ENCODE assay signal across 8 cellular contexts in genomic region chr12:29782285-29782820, GRCh38. TPM values are rescaled to one million over a fixed set of nuclear protein-coding genes. Genes with fewer than 3 reads are reported as not detected.
DNase-seq lines count a peak whose midpoint lies in the region; ATAC-seq, FAIRE-seq and TF ChIP-seq lines count a peak whose summit lies in the region.

No MANE protein-coding gene starts in this region.

- no peak for TF ChIP-seq EP300 in K562 (IDR thresholded peaks at IDR 0.05; ENCODE audit: low read length)

- no peaks in the 10 kb centered on the region for H4K20me1 ChIP-seq in K562 (replicated peaks; ENCODE audit: control insufficient read depth, insufficient read depth, low read length)

- CTCF ChIA-PET in K562 (lab: Yijun Ruan, JAX; ENCODE audit: low intra/inter-chr PET ratio): no interaction called here

- H3K9me3 ChIP-seq in K562 (replicated peaks; ENCODE audit: control insufficient read depth, insufficient read depth, low read depth, low read length): no peaks in the 10 kb centered on the region

- BruUV-seq in K562 (replicated peaks; lab: Mats Ljungman, UMichigan): no TSS peak

- H3K9me1 ChIP-seq in K562 (ENCODE audit: control insufficient read depth, insufficient read depth, low read length): no peaks in the 10 kb centered on the region

- no peak overlapping the region for H3K4me2 ChIP-seq in K562 (ENCODE audit: insufficient read depth, low read length)

- H3K27ac ChIP-seq in K562 (ENCODE audit: extremely low read depth, low read depth, low read length) (no peak overlapping the region), substantia nigra (ENCODE audit: low read depth, low read length, poor library complexity, severe bottlenecking) (peak overlapping the region; percentile 61)

- H3K4me1 ChIP-seq in K562 (replicated peaks in 1 of 2; ENCODE audit: control insufficient read depth in 2 of 2, insufficient read depth in 2 of 2, low read length in 2 of 2): no peaks in the 10 kb centered on the region

- WGBS in K562 (ENCODE audit: insufficient coverage, low coverage, missing lambda C conversion rate): 2% methylated on average over 16 of the region's 16 CpGs

- no peak for FAIRE-seq in K562 (lab: Jason Lieb, UNC)

- TF ChIP-seq POLR2A in K562 (conservative IDR thresholded peaks at IDR 0.05): no peak

- TF ChIP-seq CTCF in K562 (IDR thresholded peaks at IDR 0.05 in 2 of 3, conservative IDR thresholded peaks at IDR 0.05 in 1 of 3; ENCODE audit: insufficient read depth in 2 of 3, low read depth in 1 of 3, low read length in 3 of 3): no peak

- DNase-seq in HCEC 1CT (peak; percentile 89), NCI-H1092 (lab: John Stamatoyannopoulos, UW) (peak; percentile 6), K562 (ENCODE audit: extremely low read depth in 1 of 4, low spot score in 3 of 4) (no peak), kidney glomerular epithelial cell (lab: John Stamatoyannopoulos, UW) (peak; percentile 4), substantia nigra (lab: John Stamatoyannopoulos, UW) (peak in 2 of 49 donors; percentile 1 to 46), T-helper 9 cell (no peak)
- DNase-seq in activated naive CD4-positive, alpha-beta T cell treated with Interleukin-2 at 50 U/mL for 16 hours: no peak

- no peak overlapping the region for H3K9ac ChIP-seq in K562 (ENCODE audit: insufficient read depth in 1 of 2, low read depth in 2 of 2, low read length in 2 of 2)

- ATAC-seq in GM18858 (IDR thresholded peaks at IDR 0.05; ENCODE audit: unreplicated experiment) (peak; percentile 85), K562 (no peak)

- no peak overlapping the region for H2AFZ ChIP-seq in K562 (ENCODE audit: low read depth, low read length)

- in situ Hi-C loops in K562 (cut with MboI): no loop called here

- no peaks in the 10 kb centered on the region for H3K27me3 ChIP-seq in K562 (ENCODE audit: control insufficient read depth in 2 of 2, insufficient read depth in 2 of 2, low read length in 2 of 2)

- no peaks in the 10 kb centered on the region for H3K79me2 ChIP-seq in K562 (ENCODE audit: control insufficient read depth, insufficient read depth, low read length)

- no peak for TF ChIP-seq RAD21 in K562 (CRISPR knock-in tag; conservative IDR thresholded peaks at IDR 0.05 in 1 of 2, IDR thresholded peaks at IDR 0.05 in 1 of 2)

- POLR2A ChIA-PET in K562 (lab: Yijun Ruan, JAX): interaction anchor here (0.5 kb wide), 1 partner anchor 91 kb away, joined by 3 read pairs; no protein-coding TSS in a partner anchor

- intact Hi-C loops in K562 (cut with micrococcal nuclease): no loop called here

- no peaks in the 10 kb centered on the region for H3K36me3 ChIP-seq in K562 (ENCODE audit: control insufficient read depth, insufficient read depth, low read length)

- no peak overlapping the region for H3K4me3 ChIP-seq in K562

TF ChIP-seq in K562, 482 proteins besides CTCF, POLR2A, EP300 and RAD21:
- TF ChIP-seq ZNF395 (CRISPR knock-in tag; IDR thresholded peaks at IDR 0.05) (no peak), EP400 (IDR thresholded peaks at IDR 0.05) (no peak), MAFG (tag; conservative IDR thresholded peaks at IDR 0.05) (0 out of 2 replicates have a peak, but pooled peaks have one; percentile 8), ZNF165 (CRISPR knock-in tag; IDR thresholded peaks at IDR 0.05; ENCODE audit: borderline replicate concordance) (no peak), NBN (IDR thresholded peaks at IDR 0.05; ENCODE audit: low read depth) (no peak), ZNF316 (IDR thresholded peaks at IDR 0.05) (peak; percentile 3; the same call in 1 of the 2 replicates), NFE2 (IDR thresholded peaks at IDR 0.05; ENCODE audit: low read depth) (0 out of 2 replicates have a peak, but pooled peaks have one; percentile 9), KHSRP (IDR thresholded peaks at IDR 0.05) (no peak), RUNX1 (IDR thresholded peaks at IDR 0.05; ENCODE audit: low read depth) (no peak), SIN3A (IDR thresholded peaks at IDR 0.05; ENCODE audit: borderline replicate concordance in 2 of 2, control insufficient read depth in 1 of 2, low read depth in 2 of 2, low read length in 2 of 2) (no peak), PHB (CRISPR knock-in tag; IDR thresholded peaks at IDR 0.05) (no peak), ADNP (tag; IDR thresholded peaks at IDR 0.05) (no peak), NR4A1 (CRISPR knock-in tag; IDR thresholded peaks at IDR 0.05) (no peak), NR4A1 (tag; IDR thresholded peaks at IDR 0.05) (no peak)

RNA-seq across cellular contexts. Expression of gene TMTC1, which starts 1.4 kb away (rescaled TPM):
- not detected in 2 replicates for total RNA-seq in K562 (2011; cell fraction: chromatin; rRNA removed; ENCODE audit: low replicate concordance)
- total RNA-seq in K562 (2011; cell fraction: nucleolus; rRNA removed): not detected in 2 replicates
- total RNA-seq in K562 (2011; cell fraction: nucleoplasm; rRNA removed): not detected in 2 replicates
- total RNA-seq in K562 (2014; rRNA removed) (0.18 TPM in 1 of 2 replicates, not detected in the other), K562 (2014; rRNA removed; fragmentation: Illumina TruSeq; extraction: Trizol) (0.04 TPM in 1 of 2 replicates, not detected in the other), K562 (2015; rRNA removed; fragmentation: Illumina TruSeq; extraction: Trizol) (under 0.01 TPM in 1 of 2 replicates, not detected in the other), K562 (2021) (0.13 and 0.16 TPM in 2 replicates)
- polyA plus RNA-seq in K562 (2011; rRNA removed) (0.01 and 0.04 TPM in 2 replicates), K562 (2014; fragmentation: Illumina TruSeq; extraction: Trizol) (0.07 TPM in 1 of 2 replicates, not detected in the other), K562 (2014; fragmentation: Nextera tagmentation; extraction: Ambion mirVana) (under 1 TPM in 1 of 2 experiments, not detected in 1; 0.06 TPM), K562 (2014; rRNA removed) (not detected in 2 replicates)
- 0.01 TPM in 1 of 2 replicates, not detected in the other for polyA plus RNA-seq in K562 (2011; cell fraction: cytosol; rRNA removed)
- polyA plus RNA-seq in K562 (2011; cell fraction: nucleus; rRNA removed): not detected in 2 replicates
- polyA plus RNA-seq in K562 (2012): 0.69 TPM in 1 of 2 replicates, not detected in the other
- polyA minus RNA-seq in K562 (2011; rRNA and poly(A)+ RNA removed): 0.42 TPM in 1 of 2 replicates, not detected in the other
- not detected in 2 replicates for polyA minus RNA-seq in K562 (2011; cell fraction: cytosol; rRNA and poly(A)+ RNA removed)
- 0.33 TPM in 1 of 2 replicates, not detected in the other for polyA minus RNA-seq in K562 (2011; cell fraction: nucleus; rRNA and poly(A)+ RNA removed)

Comparison
In these comparisons a context has a peak if more than half of its experiments do, and no peak if none do; other contexts are left out.
1. DNase-seq: peak in HCEC 1CT (single experiment), NCI-H1092 (single experiment) and kidney glomerular epithelial cell (single experiment); none in K562 (0 of 4), T-helper 9 cell (single experiment) and activated naive CD4-positive, alpha-beta T cell treated with Interleukin-2 at 50 U/mL for 16 hours (single experiment).